Comparison of ENCODE assay signal across 9 cellular contexts in genomic region chr11:110712643-110713468, GRCh38. TPM values are rescaled to one million over a fixed set of nuclear protein-coding genes. Genes with fewer than 3 reads are reported as not detected.
DNase-seq lines count a peak whose midpoint lies in the region; ATAC-seq lines count a peak whose summit lies in the region.
"Had no signal": no experiment of that assay in that cellular context is flagged by ENCODE, and none has a peak within 500 bp of the region (broad histone marks: within the 10 kb centered on the region; RNA-seq: fewer than 3 reads in every experiment).

No MANE protein-coding gene starts in this region.

- peak overlapping the region in 1 of 2 experiments; percentile 6 for H3K23ac ChIP-seq in mesenchymal stem cell (ENCODE audit: low read length in 2 of 2)

- H3K4me2 ChIP-seq in mesenchymal stem cell (ENCODE audit: low read length, poor library complexity, severe bottlenecking) = peak overlapping the region; percentile 81

- H3K4me3 Mint-ChIP-seq in effector memory CD8-positive, alpha-beta T cell = peak overlapping the region; percentile 79 to 81

- peak overlapping the region in 1 of 2 experiments; percentile 9 for H3K14ac ChIP-seq in mesenchymal stem cell (ENCODE audit: low read length in 2 of 2)

- H3K36me3 ChIP-seq in SJSA1 (no peaks in the 10 kb centered on the region; the same call in 1 of the 2 replicates), mesenchymal stem cell (ENCODE audit: control insufficient read depth in 1 of 2, insufficient read depth in 2 of 2, low read depth in 1 of 2, low read length in 2 of 2) (no peaks in the 10 kb centered on the region)
- H3K36me3 ChIP-seq: neutrophil had no signal

- H2BK120ac ChIP-seq in mesenchymal stem cell (ENCODE audit: low read depth, low read length) = no peak overlapping the region

- no peaks in the 10 kb centered on the region for H3K27me3 ChIP-seq in SJSA1 (replicated peaks)
- H3K27me3 ChIP-seq in mesenchymal stem cell (ENCODE audit: control insufficient read depth in 1 of 2, insufficient read depth in 1 of 2, low read length in 2 of 2) = peaks cover 0 to 52% of the 10 kb centered on the region in 2 experiments

- no peaks in the 10 kb centered on the region for H3K79me1 ChIP-seq in mesenchymal stem cell (replicated peaks; ENCODE audit: low read length, poor library complexity, severe bottlenecking)

- H4K8ac ChIP-seq in mesenchymal stem cell (ENCODE audit: low read length) = peak overlapping the region; percentile 3

- H2BK12ac ChIP-seq in mesenchymal stem cell (ENCODE audit: low read length in 2 of 2) = peak overlapping the region in 1 of 2 experiments; percentile 23

- no peak overlapping the region for H4K91ac ChIP-seq in mesenchymal stem cell (ENCODE audit: low read length)

- H2BK5ac ChIP-seq in mesenchymal stem cell (ENCODE audit: low read depth, low read length, poor library complexity, severe bottlenecking) = no peak overlapping the region

- DNase-seq in Right ventricle myocardium inferior (ENCODE audit: missing footprints) (no peak), cardiac septum (ENCODE audit: low spot score) (no peak), SJSA1 (ENCODE audit: low read depth in 1 of 2, low spot score in 2 of 2) (peak in 1 of 2 experiments; percentile 48), mesenchymal stem cell (peak; percentile 20), SW 1271 (lab: John Stamatoyannopoulos, UW) (no peak)
- peak; percentile 3 to 5 (median 4) for DNase-seq in effector memory CD8-positive, alpha-beta T cell

- H3K9me3 ChIP-seq in SJSA1 (replicated peaks) = no peaks in the 10 kb centered on the region
- H3K9me3 ChIP-seq in mesenchymal stem cell (ENCODE audit: control insufficient read depth, low read length) = no peaks in the 10 kb centered on the region
- H3K9me3 ChIP-seq: neutrophil had no signal

- H3K18ac ChIP-seq in mesenchymal stem cell (ENCODE audit: low read depth in 1 of 2, low read length in 2 of 2) = peak overlapping the region; percentile 5 to 50

- intact Hi-C loops in Right ventricle myocardium inferior (cut with DNase I) = loop anchor here (10.0 kb wide), 1 partner anchor 512 kb away; no protein-coding TSS in a partner anchor
- intact Hi-C loops in cardiac septum (cut with DNase I) = loop anchor here (5.0 kb wide), 1 partner anchor 519 kb away; no protein-coding TSS in a partner anchor

- no peaks in the 10 kb centered on the region for H3K36me3 Mint-ChIP-seq in effector memory CD8-positive, alpha-beta T cell (ENCODE audit: insufficient read depth)

- peak overlapping the region; percentile 89 for H2AFZ ChIP-seq in mesenchymal stem cell (ENCODE audit: low read depth, low read length)

- H3K9me3 Mint-ChIP-seq in effector memory CD8-positive, alpha-beta T cell = no peaks in the 10 kb centered on the region

- no peak overlapping the region for H2AK5ac ChIP-seq in mesenchymal stem cell (ENCODE audit: low read length, severe bottlenecking)

- peak overlapping the region; percentile 60 for H3K4me3 ChIP-seq in SJSA1
- H3K4me3 ChIP-seq in mesenchymal stem cell (ENCODE audit: insufficient read depth in 1 of 2, low read depth in 1 of 2, low read length in 2 of 2) = peak overlapping the region; percentile 42 to 78

- H2BK15ac ChIP-seq in mesenchymal stem cell (ENCODE audit: low read depth, poor library complexity, severe bottlenecking) = no peak overlapping the region

- no peak overlapping the region for H3K27ac ChIP-seq in SJSA1
- no peak overlapping the region for H3K27ac ChIP-seq in mesenchymal stem cell (ENCODE audit: low read length, poor library complexity, severe bottlenecking)
- peak overlapping the region; percentile 48 for H3K27ac ChIP-seq in temporal lobe (ENCODE audit: low read depth, low read length)
- H3K27ac ChIP-seq: neutrophil had no signal

- H3K4me1 ChIP-seq in SJSA1 (replicated peaks) (peaks cover 19% of the 10 kb centered on the region), mesenchymal stem cell (ENCODE audit: control insufficient read depth, insufficient read depth, low read depth, low read length) (peaks cover 21% of the 10 kb centered on the region)

- ATAC-seq in Right ventricle myocardium inferior (peak; percentile 9), HG03066 (IDR thresholded peaks at IDR 0.05; ENCODE audit: low read depth, unreplicated experiment) (peak; percentile 11)
- peak; percentile 52 for ATAC-seq in effector memory CD8-positive, alpha-beta T cell (replicated peaks)

- 3% methylated on average over 49 of the region's 52 CpGs for WGBS in mesenchymal stem cell

- H3K9ac ChIP-seq in mesenchymal stem cell (ENCODE audit: low read length) = peak overlapping the region; percentile 82

- peaks cover 48 to 51% of the 10 kb centered on the region in 2 donors for H3K27me3 Mint-ChIP-seq in effector memory CD8-positive, alpha-beta T cell

- peaks cover 14% of the 10 kb centered on the region in 2 donors for H3K4me1 Mint-ChIP-seq in effector memory CD8-positive, alpha-beta T cell (ENCODE audit: low read depth in 2 of 2)

- no peak overlapping the region for H3K4ac ChIP-seq in mesenchymal stem cell (ENCODE audit: low read depth in 1 of 2, low read length in 2 of 2)

- peak overlapping the region in 1 of 2 donors; percentile 24 for H3K27ac Mint-ChIP-seq in effector memory CD8-positive, alpha-beta T cell

RNA-seq across cellular contexts. Expression of gene ARHGAP20, which starts 0.6 kb away (rescaled TPM):
- total RNA-seq in Right ventricle myocardium inferior (0.46 TPM), cardiac septum (0.19 TPM), temporal lobe (52.4 TPM)
- total RNA-seq in SJSA1 (2014; rRNA removed; shearing (Covaris generic)) = 1.1 and 2.2 TPM in 2 replicates
- 0.57 TPM for polyA plus RNA-seq in mesenchymal stem cell (2013, experiment 1 of 2)
- polyA plus RNA-seq in mesenchymal stem cell (2013, experiment 2 of 2) = 0.58 TPM

Comparison
In these comparisons a context has a peak if more than half of its experiments do, and no peak if none do; other contexts are left out.
1. DNase-seq: peak in effector memory CD8-positive, alpha-beta T cell (3 of 3) and mesenchymal stem cell (single experiment); none in Right ventricle myocardium inferior (single experiment), cardiac septum (single experiment) and SW 1271 (0 of 2).
2. RNA of gene ARHGAP20, which starts 0.6 kb away (total RNA-seq): 52.4 TPM in temporal lobe (single experiment); 1.1 to 2.2 TPM in SJSA1, 0.46 TPM in Right ventricle myocardium inferior (single experiment) and 0.19 TPM in cardiac septum (single experiment); every median in the first group is over 10 times any median in the second.
3. Peak in every context shown above with its lines, with median percentiles within 50 percentile points of each other: ATAC-seq.